Comparison of ENCODE assay signal across 20 cellular contexts in genomic region chr2:7288484-7288883, GRCh38.
DNase-seq lines count a peak whose midpoint lies in the region; ATAC-seq and TF ChIP-seq lines count a peak whose summit lies in the region.
"Had no signal": no experiment of that assay in that cellular context is flagged by ENCODE, and none has a peak within 500 bp of the region (broad histone marks: within the 10 kb centered on the region; RNA-seq: fewer than 3 reads in every experiment).

No MANE protein-coding gene starts in this region.

- H3K27me3 Mint-ChIP-seq in MCF 10A (ENCODE audit: insufficient read depth, unreplicated experiment): no peaks in the 10 kb centered on the region
- peaks cover 2% of the 10 kb centered on the region for H3K27me3 Mint-ChIP-seq in activated T-cell treated with anti-CD3 and anti-CD28 coated beads, Interleukin-2, amount 50 U/mL, for 24 hours
- H3K27me3 Mint-ChIP-seq: B cell had no signal

- H3K27ac ChIP-seq in breast epithelium: no peak overlapping the region
- H3K27ac ChIP-seq: KMS-11, Peyer's patch, SK-N-MC had no signal

- H3K4me3 Mint-ChIP-seq in MCF 10A (ENCODE audit: unreplicated experiment): no peak overlapping the region
- no peak overlapping the region for H3K4me3 Mint-ChIP-seq in activated T-cell treated with anti-CD3 and anti-CD28 coated beads, Interleukin-2, amount 50 U/mL, for 24 hours
- H3K4me3 Mint-ChIP-seq: B cell, H9 had no signal

- peak; percentile 94 for ATAC-seq in esophagus mucosa

- no peak for TF ChIP-seq POLR2A in breast epithelium (IDR thresholded peaks at IDR 0.05)

- intact Hi-C loops in MCF 10A (cut with micrococcal nuclease) (no loop called here), breast epithelium (cut with DNase I; ENCODE audit: low total_unique reads) (no loop called here), head of caudate nucleus (cut with DNase I) (no loop called here)

- TF ChIP-seq CTCF in MCF 10A (IDR thresholded peaks at IDR 0.05; ENCODE audit: unreplicated experiment): no peak
- TF ChIP-seq CTCF in breast epithelium (IDR thresholded peaks at IDR 0.05): no peak

- no TSS peak for BruUV-seq in MCF 10A (replicated peaks; lab: Mats Ljungman, UMichigan)

- no peak overlapping the region for H3K27ac Mint-ChIP-seq in MCF 10A (ENCODE audit: low read depth, unreplicated experiment)
- H3K27ac Mint-ChIP-seq in activated T-cell treated with anti-CD3 and anti-CD28 coated beads, Interleukin-2, amount 50 U/mL, for 24 hours: no peak overlapping the region
- H3K27ac Mint-ChIP-seq: B cell, H9 had no signal

- H3K4me1 ChIP-seq in breast epithelium: no peaks in the 10 kb centered on the region
- no peaks in the 10 kb centered on the region for H3K4me1 ChIP-seq in adipocyte (ENCODE audit: control insufficient read depth, insufficient read depth, low read length)
- H3K4me1 ChIP-seq: Caco-2, Peyer's patch had no signal

- DNase-seq in MCF 10A (ENCODE audit: unreplicated experiment) (peak; percentile 80), breast epithelium (ENCODE audit: low spot score in 2 of 2) (no peak), adipocyte (ENCODE audit: low read depth) (peak; percentile 1), head of caudate nucleus (no peak), DMS114 treated with DMSO at 0.1 percent for 48 hours (lab: John Stamatoyannopoulos, UW; ENCODE audit: unreplicated experiment) (no peak)
- no peak for DNase-seq in stimulated activated naive CD4-positive, alpha-beta T cell (lab: John Stamatoyannopoulos, UW)
- no peak for DNase-seq in activated T-cell treated with anti-CD3 and anti-CD28 coated beads, Interleukin-2, amount 50 U/mL, for 24 hours
- DNase-seq: Caco-2; DMS79; H9; NCI-H1048; NCI-H1436 treated with DMSO at 0.1 percent for 48 hours; NCI-H2029; NK-92 treated with Interleukin-12 subunit alpha and Interleukin-12 subunit beta, amount 100 ng/mL, for 24 hours; Peyer's patch; SHP77 had no signal

- H3K9ac ChIP-seq in adipocyte (ENCODE audit: low read length): no peak overlapping the region
- H3K9ac ChIP-seq: KMS-11 had no signal

- H3K4me1 Mint-ChIP-seq in MCF 10A (ENCODE audit: insufficient read depth, unreplicated experiment): peaks cover 5% of the 10 kb centered on the region
- peaks cover 4% of the 10 kb centered on the region for H3K4me1 Mint-ChIP-seq in activated T-cell treated with anti-CD3 and anti-CD28 coated beads, Interleukin-2, amount 50 U/mL, for 24 hours (ENCODE audit: low read depth)
- H3K4me1 Mint-ChIP-seq: B cell had no signal

- H3K27me3 ChIP-seq in breast epithelium: no peaks in the 10 kb centered on the region
- H3K27me3 ChIP-seq in adipocyte (replicated peaks; ENCODE audit: control insufficient read depth, insufficient read depth, low read length): peaks cover 16% of the 10 kb centered on the region
- H3K27me3 ChIP-seq: Peyer's patch had no signal

- no peaks in the 10 kb centered on the region for H3K9me3 ChIP-seq in breast epithelium
- H3K9me3 ChIP-seq in adipocyte (ENCODE audit: control insufficient read depth, low read length): no peaks in the 10 kb centered on the region
- H3K9me3 ChIP-seq: Caco-2, Peyer's patch had no signal

- H3K9me3 Mint-ChIP-seq in MCF 10A (ENCODE audit: unreplicated experiment): no peaks in the 10 kb centered on the region
- H3K9me3 Mint-ChIP-seq in activated T-cell treated with anti-CD3 and anti-CD28 coated beads, Interleukin-2, amount 50 U/mL, for 24 hours: no peaks in the 10 kb centered on the region
- H3K9me3 Mint-ChIP-seq: H9 had no signal

- no peaks in the 10 kb centered on the region for H3K36me3 ChIP-seq in breast epithelium
- H3K36me3 ChIP-seq in adipocyte (ENCODE audit: control insufficient read depth, insufficient read depth, low read length, severe bottlenecking): no peaks in the 10 kb centered on the region
- H3K36me3 ChIP-seq: Peyer's patch had no signal

- H3K36me3 Mint-ChIP-seq in MCF 10A (ENCODE audit: insufficient read depth, unreplicated experiment): peaks cover 1% of the 10 kb centered on the region
- H3K36me3 Mint-ChIP-seq in activated T-cell treated with anti-CD3 and anti-CD28 coated beads, Interleukin-2, amount 50 U/mL, for 24 hours (ENCODE audit: low read depth): no peaks in the 10 kb centered on the region

- CTCF ChIA-PET in MCF 10A (lab: Yijun Ruan, JAX): no interaction called here

- POLR2A ChIA-PET in MCF 10A (lab: Yijun Ruan, JAX): interaction anchor here (0.6 to 1.5 kb wide), 4 partner anchors 16 to 1447 kb away, joined by 3 to 4 read pairs (median 4); no protein-coding TSS in a partner anchor

- H3K4me3 ChIP-seq in breast epithelium (no peak overlapping the region), adipocyte (ENCODE audit: low read length) (no peak overlapping the region)
- H3K4me3 ChIP-seq: Peyer's patch, SK-N-MC had no signal

Comparison
In these comparisons a context has a peak if more than half of its experiments do, and no peak if none do; other contexts are left out.
1. DNase-seq: peak in MCF 10A (single experiment) and adipocyte (single experiment); none in breast epithelium (0 of 2), head of caudate nucleus (0 of 42), stimulated activated naive CD4-positive, alpha-beta T cell (0 of 6), DMS114 treated with DMSO at 0.1 percent for 48 hours (single experiment) and activated T-cell treated with anti-CD3 and anti-CD28 coated beads, Interleukin-2, amount 50 U/mL, for 24 hours (single experiment).